In genomic region chr4:147006229-147006628, GRCh38 we compare ENCODE assay signal across 8 cellular contexts.
"Had no signal": no experiment of that assay in that cellular context is flagged by ENCODE, and none has a peak within 500 bp of the region (broad histone marks: within the 10 kb centered on the region; RNA-seq: fewer than 3 reads in every experiment).

No MANE protein-coding gene starts in this region.

- H3K9me3 Mint-ChIP-seq: H9 had no signal

- H3K4me3 ChIP-seq: GM23248 had no signal

- FAIRE-seq: H54, HTR-8/SVneo had no signal

- DNase-seq: GM23248, GOT3, H9, HCEC 1CT, KBM-7 had no signal

- H3K4me3 Mint-ChIP-seq: H9 had no signal

- H3K27ac ChIP-seq: GM23248, KMS-11 had no signal

- H3K9ac ChIP-seq: GM23248, KMS-11 had no signal

- H2AFZ ChIP-seq: GM23248 had no signal

- H3K4me2 ChIP-seq: KMS-11 had no signal
